In genomic region chr14:53999061-53999488, GRCh38 we compare ENCODE assay signal across 11 cellular contexts. TPM values are rescaled to one million over a fixed set of nuclear protein-coding genes. Genes with fewer than 3 reads are reported as not detected.
A peak's percentile ranks its signal among the peaks of the same experiment; 100 is the strongest.
DNase-seq lines count a peak whose midpoint lies in the region; ATAC-seq and TF ChIP-seq lines count a peak whose summit lies in the region.
"Had no signal": no experiment of that assay in that cellular context is flagged by ENCODE, and none has a peak within 500 bp of the region (broad histone marks: within the 10 kb centered on the region; RNA-seq: fewer than 3 reads in every experiment).

No MANE protein-coding gene starts in this region.

- no peak overlapping the region for H3K4me3 ChIP-seq in RWPE2 (ENCODE audit: severe bottlenecking)
- H3K4me3 ChIP-seq in fibroblast of villous mesenchyme (ENCODE audit: low read depth, low read length), result no peak overlapping the region
- H3K4me3 ChIP-seq in skeletal muscle cell (ENCODE audit: low read depth, low read length), result no peak overlapping the region
- H3K4me3 ChIP-seq in tibial artery, result no peak overlapping the region
- H3K4me3 ChIP-seq: suprapubic skin had no signal

- peak; percentile 84 for ATAC-seq in RWPE2 (ENCODE audit: low read depth)
- no peak for ATAC-seq in GM18868 (IDR thresholded peaks at IDR 0.05; ENCODE audit: unreplicated experiment)
- no peak for ATAC-seq in GM19397 (IDR thresholded peaks at IDR 0.05; ENCODE audit: unreplicated experiment)

- H3K9me3 ChIP-seq in RWPE2 (ENCODE audit: severe bottlenecking), result no peaks in the 10 kb centered on the region
- no peaks in the 10 kb centered on the region for H3K9me3 ChIP-seq in tibial artery
- H3K9me3 ChIP-seq: neutrophil, suprapubic skin had no signal

- DNase-seq in GM04503 (ENCODE audit: low read depth) (peak; percentile 64), RWPE2 (ENCODE audit: low spot score) (no peak), fibroblast of villous mesenchyme (ENCODE audit: low read depth) (peak; percentile 97), skeletal muscle cell (ENCODE audit: low read depth) (peak; percentile 34), tibial artery (no peak), hypothalamus (lab: John Stamatoyannopoulos, UW) (no peak)
- DNase-seq: stimulated activated CD4-positive, alpha-beta T cell treated with anti-CD3 and anti-CD28 coated beads, Interleukin-4, amount 100 ng/mL, for 24 hours had no signal

- intact Hi-C loops in tibial artery (cut with DNase I; ENCODE audit: low total_unique reads), result no loop called here

- H3K36me3 ChIP-seq in RWPE2 (ENCODE audit: low read depth) (no peaks in the 10 kb centered on the region), tibial artery (no peaks in the 10 kb centered on the region)
- H3K36me3 ChIP-seq: neutrophil, suprapubic skin had no signal

- H3K4me1 ChIP-seq in RWPE2 (ENCODE audit: insufficient read depth, poor library complexity, severe bottlenecking) (peaks cover 22% of the 10 kb centered on the region), tibial artery (peaks cover 0 to 7% (median 0%) of the 10 kb centered on the region in 4 donors)
- H3K4me1 ChIP-seq: suprapubic skin had no signal

- TF ChIP-seq CTCF in RWPE2 (IDR thresholded peaks at IDR 0.05; ENCODE audit: poor library complexity, severe bottlenecking) (no peak), fibroblast of villous mesenchyme (IDR thresholded peaks at IDR 0.05; ENCODE audit: insufficient read depth, low read depth, low read length) (no peak), tibial artery (IDR thresholded peaks at IDR 0.05) (no peak)

- H3K27me3 ChIP-seq in RWPE2 (ENCODE audit: insufficient read depth, poor library complexity, severe bottlenecking) (no peaks in the 10 kb centered on the region), tibial artery (no peaks in the 10 kb centered on the region)
- H3K27me3 ChIP-seq: neutrophil, suprapubic skin had no signal

- peak overlapping the region; percentile 52 for H3K27ac ChIP-seq in RWPE2 (ENCODE audit: poor library complexity, severe bottlenecking)
- no peak overlapping the region for H3K27ac ChIP-seq in tibial artery
- H3K27ac ChIP-seq: neutrophil, suprapubic skin had no signal

RNA-seq across cellular contexts. Expression of gene BMP4, which starts 42.5 kb away (rescaled TPM):
- total RNA-seq in fibroblast of villous mesenchyme, result 9.9 and 11.0 TPM in 2 replicates

Comparison
In these comparisons a context has a peak if more than half of its experiments do, and no peak if none do; other contexts are left out.
1. DNase-seq: peak in GM04503 (single experiment), fibroblast of villous mesenchyme (single experiment) and skeletal muscle cell (single experiment); none in RWPE2 (single experiment), tibial artery (0 of 2) and hypothalamus (0 of 51).